2 cellular contexts compared by ENCODE assay signal in genomic region chr1:211705439-211706205, GRCh38.
TF ChIP-seq lines count a peak whose summit lies in the region.

No MANE protein-coding gene starts in this region.

TF ChIP-seq in SK-N-SH treated with all-trans-retinoic acid at 6 μM for 48 hours, 23 proteins besides CTCF, POLR2A, EP300 and RAD21 (continued from another document):
- no peak for TF ChIP-seq TSHZ2 (CRISPR knock-in tag; IDR thresholded peaks at IDR 0.05)
- TF ChIP-seq BACH2 (CRISPR knock-in tag; IDR thresholded peaks at IDR 0.05; ENCODE audit: borderline replicate concordance): no peak
- TF ChIP-seq SNAI2 (CRISPR knock-in tag; IDR thresholded peaks at IDR 0.05): no peak
- no peak for TF ChIP-seq PPARA (CRISPR knock-in tag; IDR thresholded peaks at IDR 0.05; ENCODE audit: borderline replicate concordance)
- TF ChIP-seq ZNF8 (CRISPR knock-in tag; IDR thresholded peaks at IDR 0.05): no peak
- TF ChIP-seq CSDC2 (CRISPR knock-in tag; IDR thresholded peaks at IDR 0.05): no peak
- TF ChIP-seq TOX (CRISPR knock-in tag; IDR thresholded peaks at IDR 0.05; ENCODE audit: borderline replicate concordance): no peak
- no peak for TF ChIP-seq RARB (CRISPR knock-in tag; IDR thresholded peaks at IDR 0.05)
- TF ChIP-seq TCF4 (CRISPR knock-in tag; IDR thresholded peaks at IDR 0.05; ENCODE audit: borderline replicate concordance): no peak
- TF ChIP-seq GLIS3 (CRISPR knock-in tag; IDR thresholded peaks at IDR 0.05): no peak
- TF ChIP-seq ISL1 (CRISPR knock-in tag; IDR thresholded peaks at IDR 0.05): no peak
- no peak for TF ChIP-seq ZC3H10 (CRISPR knock-in tag; IDR thresholded peaks at IDR 0.05)
- TF ChIP-seq, protein P1, sequence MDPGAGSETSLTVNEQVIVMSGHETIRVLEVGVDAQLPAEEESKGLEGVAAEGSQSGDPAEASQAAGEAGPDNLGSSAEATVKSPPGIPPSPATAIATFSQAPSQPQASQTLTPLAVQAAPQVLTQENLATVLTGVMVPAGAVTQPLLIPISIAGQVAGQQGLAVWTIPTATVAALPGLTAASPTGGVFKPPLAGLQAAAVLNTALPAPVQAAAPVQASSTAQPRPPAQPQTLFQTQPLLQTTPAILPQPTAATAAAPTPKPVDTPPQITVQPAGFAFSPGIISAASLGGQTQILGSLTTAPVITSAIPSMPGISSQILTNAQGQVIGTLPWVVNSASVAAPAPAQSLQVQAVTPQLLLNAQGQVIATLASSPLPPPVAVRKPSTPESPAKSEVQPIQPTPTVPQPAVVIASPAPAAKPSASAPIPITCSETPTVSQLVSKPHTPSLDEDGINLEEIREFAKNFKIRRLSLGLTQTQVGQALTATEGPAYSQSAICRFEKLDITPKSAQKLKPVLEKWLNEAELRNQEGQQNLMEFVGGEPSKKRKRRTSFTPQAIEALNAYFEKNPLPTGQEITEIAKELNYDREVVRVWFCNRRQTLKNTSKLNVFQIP (CRISPR knock-in tag; IDR thresholded peaks at IDR 0.05; ENCODE audit: borderline replicate concordance, low read depth): no peak
- TF ChIP-seq, protein P2, sequence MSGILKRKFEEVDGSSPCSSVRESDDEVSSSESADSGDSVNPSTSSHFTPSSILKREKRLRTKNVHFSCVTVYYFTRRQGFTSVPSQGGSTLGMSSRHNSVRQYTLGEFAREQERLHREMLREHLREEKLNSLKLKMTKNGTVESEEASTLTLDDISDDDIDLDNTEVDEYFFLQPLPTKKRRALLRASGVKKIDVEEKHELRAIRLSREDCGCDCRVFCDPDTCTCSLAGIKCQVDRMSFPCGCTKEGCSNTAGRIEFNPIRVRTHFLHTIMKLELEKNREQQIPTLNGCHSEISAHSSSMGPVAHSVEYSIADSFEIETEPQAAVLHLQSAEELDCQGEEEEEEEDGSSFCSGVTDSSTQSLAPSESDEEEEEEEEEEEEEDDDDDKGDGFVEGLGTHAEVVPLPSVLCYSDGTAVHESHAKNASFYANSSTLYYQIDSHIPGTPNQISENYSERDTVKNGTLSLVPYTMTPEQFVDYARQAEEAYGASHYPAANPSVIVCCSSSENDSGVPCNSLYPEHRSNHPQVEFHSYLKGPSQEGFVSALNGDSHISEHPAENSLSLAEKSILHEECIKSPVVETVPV (CRISPR knock-in tag; IDR thresholded peaks at IDR 0.05): no peak
- no peak for TF ChIP-seq ZNF565 (CRISPR knock-in tag; conservative IDR thresholded peaks at IDR 0.05; ENCODE audit: low read depth)
- no peak for TF ChIP-seq ZFP3 (CRISPR knock-in tag; IDR thresholded peaks at IDR 0.05)

TF ChIP-seq in SK-N-SH, 30 proteins besides CTCF, POLR2A, EP300 and RAD21 (continued from another document):
- no peak for TF ChIP-seq ZBTB33 (IDR thresholded peaks at IDR 0.05; ENCODE audit: borderline replicate concordance, low read depth)
- no peak for TF ChIP-seq RFX5 (IDR thresholded peaks at IDR 0.05; ENCODE audit: low read length)
- TF ChIP-seq FOXJ3 (CRISPR knock-in tag; IDR thresholded peaks at IDR 0.05): no peak
- TF ChIP-seq POLR2AphosphoS5 (IDR thresholded peaks at IDR 0.05; ENCODE audit: low read depth, low read length): no peak
- no peak for TF ChIP-seq GATA2 (CRISPR knock-in tag; IDR thresholded peaks at IDR 0.05)
